ENCODE assay signal across 9 cellular contexts in the genomic region with DNA sequence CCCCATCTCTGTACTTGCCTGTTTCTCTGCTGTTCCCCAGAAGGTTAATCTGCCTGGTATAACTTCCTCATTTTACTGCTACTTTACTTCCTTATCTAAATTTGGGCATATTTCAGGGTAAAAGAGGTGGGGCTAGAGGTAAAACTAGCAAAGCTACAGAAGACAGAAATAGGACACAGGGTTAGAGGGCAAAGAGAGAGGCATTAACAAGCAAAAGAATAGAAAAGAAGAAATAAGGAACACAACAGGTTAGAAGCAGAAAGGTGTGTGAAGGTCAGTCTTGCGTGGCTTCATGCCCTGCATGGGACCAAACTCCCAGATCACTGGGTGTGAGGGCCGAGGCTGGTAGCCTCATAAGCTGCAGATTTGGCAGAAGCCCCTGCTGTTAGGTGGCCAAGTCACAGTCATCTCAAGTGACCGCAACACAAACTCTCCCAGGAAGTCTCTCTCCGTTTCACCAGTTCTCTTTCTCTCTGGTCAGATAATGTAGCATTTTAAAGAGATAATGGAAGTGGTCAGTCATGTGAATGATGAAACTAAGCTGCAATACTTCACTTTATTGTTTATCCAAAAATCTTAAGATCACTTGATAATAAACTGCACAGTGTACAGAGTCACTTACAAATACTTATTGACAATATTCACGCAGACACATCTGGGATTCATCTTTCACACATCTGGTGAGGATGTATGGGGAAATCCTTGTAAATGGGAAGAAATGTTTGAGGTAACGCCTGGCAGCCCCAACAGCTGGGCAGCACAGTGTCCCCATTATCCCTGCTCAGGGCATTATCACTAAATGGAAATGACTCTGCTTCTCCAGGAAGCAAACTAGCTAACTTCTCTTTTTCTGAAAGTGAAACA. TPM values are rescaled to one million over a fixed set of nuclear protein-coding genes. Genes with fewer than 3 reads are reported as not detected.
DNase-seq lines count a peak whose midpoint lies in the region; ATAC-seq and TF ChIP-seq lines count a peak whose summit lies in the region.
"Had no signal": no experiment of that assay in that cellular context is flagged by ENCODE, and none has a peak within 500 bp of the region (broad histone marks: within the 10 kb centered on the region; RNA-seq: fewer than 3 reads in every experiment).

No MANE protein-coding gene starts in this region.

- peaks cover 15% of the 10 kb centered on the region for H3K9me3 Mint-ChIP-seq in nephron progenitor cell

- TF ChIP-seq CTCF in GM12864 (IDR thresholded peaks at IDR 0.05; ENCODE audit: low read depth, low read length, missing control alignments) (peak; percentile 13), nephron progenitor cell (IDR thresholded peaks at IDR 0.05) (no peak)

- H3K27me3 Mint-ChIP-seq in nephron progenitor cell (ENCODE audit: low read depth, poor library complexity), result peaks cover 3% of the 10 kb centered on the region

- H3K36me3 Mint-ChIP-seq in nephron progenitor cell (ENCODE audit: low read depth), result peaks cover 11% of the 10 kb centered on the region

- no peak overlapping the region for H3K27ac Mint-ChIP-seq in nephron progenitor cell

- DNase-seq in GM12864 (ENCODE audit: low read depth), result peak; percentile 64
- DNase-seq in KBM-7, result peak; percentile 89
- DNase-seq in nephron progenitor cell, result no peak
- no peak for DNase-seq in DMS 273 (lab: John Stamatoyannopoulos, UW; ENCODE audit: unreplicated experiment)
- no peak for DNase-seq in activated naive CD4-positive, alpha-beta T cell treated with Interleukin-2 at 50 U/mL for 16 hours
- DNase-seq in putamen (ENCODE audit: low spot score), result no peak
- DNase-seq: T-helper 9 cell had no signal

- H3K4me3 Mint-ChIP-seq in nephron progenitor cell, result no peak overlapping the region

- ATAC-seq in GM21526 (IDR thresholded peaks at IDR 0.05; ENCODE audit: low FRiP score, unreplicated experiment), result peak; percentile 59
- peak; percentile 35 for ATAC-seq in esophagus mucosa

- in situ Hi-C loops in KBM-7 (cut with MboI; ENCODE audit: low pct_unique_long_range_greater_than_20kb, low sequenced_read_pairs), result no loop called here

- peak overlapping the region; percentile 43 for H3K4me3 ChIP-seq in GM12864 (ENCODE audit: low read depth, low read length)

- peaks cover 11% of the 10 kb centered on the region for H3K4me1 Mint-ChIP-seq in nephron progenitor cell

RNA-seq across cellular contexts. Expression of gene TMEM154, which starts 16.4 kb away (rescaled TPM):
- 120 TPM for total RNA-seq in esophagus mucosa

Comparison
In these comparisons a context has a peak if more than half of its experiments do, and no peak if none do; other contexts are left out.
1. DNase-seq: peak in GM12864 (single experiment) and KBM-7 (single experiment); none in nephron progenitor cell (single experiment), DMS 273 (single experiment), activated naive CD4-positive, alpha-beta T cell treated with Interleukin-2 at 50 U/mL for 16 hours (single experiment) and putamen (single experiment).